In genomic region chr1:54607821-54608220, GRCh38 we compare ENCODE assay signal across 1 cellular context.
TF ChIP-seq lines count a peak whose summit lies in the region.

No MANE protein-coding gene starts in this region.

TF ChIP-seq in K562, 482 proteins besides CTCF, POLR2A, EP300 and RAD21:
- TF ChIP-seq ZFP36 (IDR thresholded peaks at IDR 0.05; ENCODE audit: low read depth, low read length, partially characterized antibody) (no peak), ZNF175 (CRISPR knock-in tag; IDR thresholded peaks at IDR 0.05; ENCODE audit: low read depth) (no peak), DEAF1 (CRISPR knock-in tag; IDR thresholded peaks at IDR 0.05) (no peak), SETDB1 (IDR thresholded peaks at IDR 0.05; ENCODE audit: low read length) (no peak), PCBP2 (IDR thresholded peaks at IDR 0.05; ENCODE audit: low read depth, low read length, poor library complexity, severe bottlenecking) (no peak), HDGF (IDR thresholded peaks at IDR 0.05) (no peak), CSDE1 (IDR thresholded peaks at IDR 0.05) (no peak), TBL1XR1 (IDR thresholded peaks at IDR 0.05; ENCODE audit: low read length in 2 of 2) (no peak), DMBX1 (CRISPR knock-in tag; IDR thresholded peaks at IDR 0.05; ENCODE audit: borderline replicate concordance) (no peak), PHB (CRISPR knock-in tag; IDR thresholded peaks at IDR 0.05) (no peak), SIRT6 (IDR thresholded peaks at IDR 0.05; ENCODE audit: low read depth, low read length) (no peak), WHSC1 (IDR thresholded peaks at IDR 0.05; ENCODE audit: low read length) (no peak)
TF ChIP-seq in K562: peak in this region for 0.
